ENCODE assay signal across 1 cellular context in genomic region chr16:68328151-68328859, GRCh38.
TF ChIP-seq lines count a peak whose summit lies in the region.

No MANE protein-coding gene starts in this region.

TF ChIP-seq in HepG2, 621 proteins besides CTCF, POLR2A, EP300 and RAD21 (continued from another document and continues in another):
- TF ChIP-seq ZNF597 (CRISPR knock-in tag; IDR thresholded peaks at IDR 0.05) (no peak), BRD4 (CRISPR knock-in tag; IDR thresholded peaks at IDR 0.05) (no peak), ELF4 (CRISPR knock-in tag; IDR thresholded peaks at IDR 0.05; ENCODE audit: borderline replicate concordance) (no peak), REXO4 (CRISPR knock-in tag; IDR thresholded peaks at IDR 0.05; ENCODE audit: borderline replicate concordance) (no peak), ZNF362 (CRISPR knock-in tag; IDR thresholded peaks at IDR 0.05; ENCODE audit: borderline replicate concordance) (peak; percentile 80; the same call in 1 of the 2 replicates), TFE3 (CRISPR knock-in tag; IDR thresholded peaks at IDR 0.05) (peak; percentile 52), ATM (IDR thresholded peaks at IDR 0.05; ENCODE audit: borderline replicate concordance) (no peak), ZNF205 (CRISPR knock-in tag; IDR thresholded peaks at IDR 0.05) (no peak), ZFP1 (CRISPR knock-in tag; IDR thresholded peaks at IDR 0.05) (no peak), BCL6 (CRISPR knock-in tag; IDR thresholded peaks at IDR 0.05) (peak; percentile 67), ZBTB44 (CRISPR knock-in tag; IDR thresholded peaks at IDR 0.05) (no peak), ZNF235 (CRISPR knock-in tag; IDR thresholded peaks at IDR 0.05; ENCODE audit: borderline replicate concordance) (no peak), ZNF749 (CRISPR knock-in tag; IDR thresholded peaks at IDR 0.05; ENCODE audit: borderline replicate concordance) (no peak), NR0B2 (CRISPR knock-in tag; IDR thresholded peaks at IDR 0.05) (no peak), ZNF335 (CRISPR knock-in tag; IDR thresholded peaks at IDR 0.05) (0 out of 2 replicates have a peak, but pooled peaks have one; percentile 35), TRAFD1 (CRISPR knock-in tag; IDR thresholded peaks at IDR 0.05; ENCODE audit: borderline replicate concordance) (no peak), KAT8 (CRISPR knock-in tag; IDR thresholded peaks at IDR 0.05) (0 out of 2 replicates have a peak, but pooled peaks have one; percentile 33), KMT2B (CRISPR knock-in tag; IDR thresholded peaks at IDR 0.05) (no peak), MXD4 (CRISPR knock-in tag; IDR thresholded peaks at IDR 0.05) (no peak; the same call in 1 of the 2 replicates), ZNF781 (CRISPR knock-in tag; IDR thresholded peaks at IDR 0.05; ENCODE audit: borderline replicate concordance, not compliant biosample characterization) (no peak), MAFG (CRISPR knock-in tag; IDR thresholded peaks at IDR 0.05) (no peak), GABPB1 (CRISPR knock-in tag; IDR thresholded peaks at IDR 0.05) (no peak; the same call in 1 of the 2 replicates), MAZ (IDR thresholded peaks at IDR 0.05; ENCODE audit: borderline replicate concordance, low read depth, low read length) (no peak), MAZ (CRISPR knock-in tag; IDR thresholded peaks at IDR 0.05; ENCODE audit: low read depth) (peak; percentile 32; the same call in 1 of the 2 replicates), DNMT1 (CRISPR knock-in tag; IDR thresholded peaks at IDR 0.05) (no peak), PHF8 (CRISPR knock-in tag; IDR thresholded peaks at IDR 0.05) (no peak; the same call in 1 of the 2 replicates), STAT6 (CRISPR knock-in tag; IDR thresholded peaks at IDR 0.05; ENCODE audit: borderline replicate concordance) (no peak), HHEX (CRISPR knock-in tag; IDR thresholded peaks at IDR 0.05) (no peak), ZNF101 (CRISPR knock-in tag; IDR thresholded peaks at IDR 0.05; ENCODE audit: borderline replicate concordance, low read depth) (no peak), ARID5B (CRISPR knock-in tag; IDR thresholded peaks at IDR 0.05) (peak; percentile 72), GATAD2A (CRISPR knock-in tag; IDR thresholded peaks at IDR 0.05) (peak; percentile 34; the same call in 1 of the 2 replicates), ZNF563 (CRISPR knock-in tag; IDR thresholded peaks at IDR 0.05) (no peak), ARID4A (CRISPR knock-in tag; IDR thresholded peaks at IDR 0.05; ENCODE audit: borderline replicate concordance) (peak; percentile 65; the same call in 1 of the 2 replicates), FOSL1 (CRISPR knock-in tag; IDR thresholded peaks at IDR 0.05; ENCODE audit: borderline replicate concordance) (no peak), SMAD3 (CRISPR knock-in tag; IDR thresholded peaks at IDR 0.05) (0 out of 2 replicates have a peak, but pooled peaks have one; percentile 17)
